7 cellular contexts compared by ENCODE assay signal in the genomic region with DNA sequence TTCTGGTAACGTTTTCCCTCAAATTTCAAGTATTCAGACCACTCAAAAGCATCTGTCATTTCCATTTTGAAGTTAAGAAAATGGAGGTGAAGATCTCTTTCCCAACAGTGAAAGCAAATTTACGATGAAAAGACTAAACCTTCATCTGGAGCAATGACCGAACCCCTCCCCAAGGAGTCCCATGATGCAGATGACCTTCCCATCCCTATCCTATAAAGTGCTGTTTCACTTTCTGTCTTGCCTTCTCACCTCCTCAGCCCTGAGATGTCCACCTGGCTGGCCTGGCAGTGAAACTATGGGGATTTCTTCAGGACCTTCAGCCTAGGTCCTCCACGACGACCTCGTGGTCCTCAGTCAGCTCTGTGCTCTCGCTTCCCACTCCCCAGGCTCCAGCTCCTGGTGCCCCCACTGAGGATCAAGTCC. TPM values are rescaled to one million over a fixed set of nuclear protein-coding genes. Genes with fewer than 3 reads are reported as not detected.
A peak's percentile ranks its signal among the peaks of the same experiment; 100 is the strongest.
DNase-seq lines count a peak whose midpoint lies in the region; ATAC-seq and TF ChIP-seq lines count a peak whose summit lies in the region.

No MANE protein-coding gene starts in this region.

- H3F3A ChIP-seq in GM23338 (replicated peaks; ENCODE audit: low read depth) = peaks cover 7% of the 10 kb centered on the region; the same call in 1 of the 2 replicates
- no peaks in the 10 kb centered on the region for H3F3A ChIP-seq in smooth muscle cell (ENCODE audit: low read depth)

- H3K36me3 ChIP-seq in GM23338 (ENCODE audit: insufficient read depth) (no peaks in the 10 kb centered on the region), SK-N-MC (ENCODE audit: insufficient read depth, low read length) (no peaks in the 10 kb centered on the region), smooth muscle cell (ENCODE audit: low read depth) (no peaks in the 10 kb centered on the region)

- H3K9ac ChIP-seq in SK-N-MC (ENCODE audit: insufficient read length) (peak overlapping the region; percentile 11), smooth muscle cell (ENCODE audit: low read depth) (peak overlapping the region; percentile 3)

- 53% methylated on average over 7 of the region's 7 CpGs for WGBS in smooth muscle cell (ENCODE audit: low lambda C conversion rate)

- H3K4me1 ChIP-seq in GM23338 (ENCODE audit: insufficient read depth) (peaks cover 31% of the 10 kb centered on the region; the same call in 1 of the 2 replicates), foreskin keratinocyte (peaks cover 9% of the 10 kb centered on the region), smooth muscle cell (ENCODE audit: low read depth) (peaks cover 16% of the 10 kb centered on the region)

- peaks cover 9% of the 10 kb centered on the region for H3K27me3 Mint-ChIP-seq in GM23338 (ENCODE audit: insufficient read depth, low read depth, poor library complexity)

- no peaks in the 10 kb centered on the region for H3K36me3 Mint-ChIP-seq in GM23338 (ENCODE audit: low read depth)

- H4K20me1 ChIP-seq in GM23338 (replicated peaks; ENCODE audit: insufficient read depth) (peaks cover 11% of the 10 kb centered on the region), smooth muscle cell (ENCODE audit: low read depth) (peaks cover 25% of the 10 kb centered on the region)

- peaks cover 15% of the 10 kb centered on the region for H3K4me1 Mint-ChIP-seq in GM23338

- no peaks in the 10 kb centered on the region; the same call in 2 of the 3 replicates for H3K9me3 Mint-ChIP-seq in GM23338

- ATAC-seq in GM23338 (no peak), foreskin keratinocyte (no peak), GM21576 (IDR thresholded peaks at IDR 0.05; ENCODE audit: unreplicated experiment) (no peak), HG03442 (IDR thresholded peaks at IDR 0.05; ENCODE audit: unreplicated experiment) (no peak)

- no peak overlapping the region for H3K27ac ChIP-seq in GM23338 (ENCODE audit: low read depth)
- H3K27ac ChIP-seq in SK-N-MC = no peak overlapping the region
- peak overlapping the region; percentile 24 for H3K27ac ChIP-seq in foreskin keratinocyte
- no peak overlapping the region for H3K27ac ChIP-seq in smooth muscle cell (ENCODE audit: low read depth)

- no peaks in the 10 kb centered on the region for H3K9me3 ChIP-seq in SK-N-MC (ENCODE audit: low read depth, low read length)
- no peaks in the 10 kb centered on the region for H3K9me3 ChIP-seq in smooth muscle cell (replicated peaks; ENCODE audit: low read depth)

- peak overlapping the region; percentile 76; the same call in 1 of the 2 replicates for H2AFZ ChIP-seq in GM23338
- H2AFZ ChIP-seq in smooth muscle cell (ENCODE audit: low read depth) = no peak overlapping the region

- peak; percentile 9 for DNase-seq in GM23338 (ENCODE audit: low spot score)
- DNase-seq in SK-N-MC (ENCODE audit: low read depth, low spot score) = no peak
- no peak for DNase-seq in foreskin keratinocyte
- DNase-seq in smooth muscle cell (lab: John Stamatoyannopoulos, UW; ENCODE audit: unreplicated experiment) = no peak
- DNase-seq in medulla oblongata (ENCODE audit: extremely low spot score) = no peak

- peak overlapping the region; percentile 95 for H3K4me3 Mint-ChIP-seq in GM23338

- 0 out of 2 replicates have a peak, but pooled peaks cover 4% of the 10 kb centered on the region for H3K9me2 ChIP-seq in GM23338 (ENCODE audit: insufficient read depth)

- peak overlapping the region; percentile 78; the same call in 1 of the 2 replicates for H3K27ac Mint-ChIP-seq in GM23338

- TF ChIP-seq CTCF in GM23338 (conservative IDR thresholded peaks at IDR 0.05; ENCODE audit: low read depth in 2 of 2) (no peak), foreskin keratinocyte (conservative IDR thresholded peaks at IDR 0.05) (no peak), smooth muscle cell (IDR thresholded peaks at IDR 0.05; ENCODE audit: borderline replicate concordance, insufficient read depth, poor library complexity, severe bottlenecking) (no peak)

- H3K4me2 ChIP-seq in GM23338 = peak overlapping the region; percentile 45
- H3K4me2 ChIP-seq in smooth muscle cell = peak overlapping the region; percentile 77

- H3K79me2 ChIP-seq in GM23338 (replicated peaks; ENCODE audit: insufficient read depth) (peaks cover 38% of the 10 kb centered on the region), smooth muscle cell (ENCODE audit: low read depth) (peaks cover 37% of the 10 kb centered on the region)

- H3K27me3 ChIP-seq in GM23338 (ENCODE audit: insufficient read depth) (no peaks in the 10 kb centered on the region; the same call in 1 of the 2 replicates), foreskin keratinocyte (no peaks in the 10 kb centered on the region), smooth muscle cell (ENCODE audit: low read depth) (no peaks in the 10 kb centered on the region)

- H3K4me3 ChIP-seq in GM23338 = peak overlapping the region; percentile 97
- peak overlapping the region; percentile 92 for H3K4me3 ChIP-seq in SK-N-MC
- peak overlapping the region; percentile 87 for H3K4me3 ChIP-seq in smooth muscle cell

TF ChIP-seq in GM23338, 12 proteins besides CTCF, POLR2A, EP300 and RAD21 (continues in another document):
- TF ChIP-seq, protein P1, sequence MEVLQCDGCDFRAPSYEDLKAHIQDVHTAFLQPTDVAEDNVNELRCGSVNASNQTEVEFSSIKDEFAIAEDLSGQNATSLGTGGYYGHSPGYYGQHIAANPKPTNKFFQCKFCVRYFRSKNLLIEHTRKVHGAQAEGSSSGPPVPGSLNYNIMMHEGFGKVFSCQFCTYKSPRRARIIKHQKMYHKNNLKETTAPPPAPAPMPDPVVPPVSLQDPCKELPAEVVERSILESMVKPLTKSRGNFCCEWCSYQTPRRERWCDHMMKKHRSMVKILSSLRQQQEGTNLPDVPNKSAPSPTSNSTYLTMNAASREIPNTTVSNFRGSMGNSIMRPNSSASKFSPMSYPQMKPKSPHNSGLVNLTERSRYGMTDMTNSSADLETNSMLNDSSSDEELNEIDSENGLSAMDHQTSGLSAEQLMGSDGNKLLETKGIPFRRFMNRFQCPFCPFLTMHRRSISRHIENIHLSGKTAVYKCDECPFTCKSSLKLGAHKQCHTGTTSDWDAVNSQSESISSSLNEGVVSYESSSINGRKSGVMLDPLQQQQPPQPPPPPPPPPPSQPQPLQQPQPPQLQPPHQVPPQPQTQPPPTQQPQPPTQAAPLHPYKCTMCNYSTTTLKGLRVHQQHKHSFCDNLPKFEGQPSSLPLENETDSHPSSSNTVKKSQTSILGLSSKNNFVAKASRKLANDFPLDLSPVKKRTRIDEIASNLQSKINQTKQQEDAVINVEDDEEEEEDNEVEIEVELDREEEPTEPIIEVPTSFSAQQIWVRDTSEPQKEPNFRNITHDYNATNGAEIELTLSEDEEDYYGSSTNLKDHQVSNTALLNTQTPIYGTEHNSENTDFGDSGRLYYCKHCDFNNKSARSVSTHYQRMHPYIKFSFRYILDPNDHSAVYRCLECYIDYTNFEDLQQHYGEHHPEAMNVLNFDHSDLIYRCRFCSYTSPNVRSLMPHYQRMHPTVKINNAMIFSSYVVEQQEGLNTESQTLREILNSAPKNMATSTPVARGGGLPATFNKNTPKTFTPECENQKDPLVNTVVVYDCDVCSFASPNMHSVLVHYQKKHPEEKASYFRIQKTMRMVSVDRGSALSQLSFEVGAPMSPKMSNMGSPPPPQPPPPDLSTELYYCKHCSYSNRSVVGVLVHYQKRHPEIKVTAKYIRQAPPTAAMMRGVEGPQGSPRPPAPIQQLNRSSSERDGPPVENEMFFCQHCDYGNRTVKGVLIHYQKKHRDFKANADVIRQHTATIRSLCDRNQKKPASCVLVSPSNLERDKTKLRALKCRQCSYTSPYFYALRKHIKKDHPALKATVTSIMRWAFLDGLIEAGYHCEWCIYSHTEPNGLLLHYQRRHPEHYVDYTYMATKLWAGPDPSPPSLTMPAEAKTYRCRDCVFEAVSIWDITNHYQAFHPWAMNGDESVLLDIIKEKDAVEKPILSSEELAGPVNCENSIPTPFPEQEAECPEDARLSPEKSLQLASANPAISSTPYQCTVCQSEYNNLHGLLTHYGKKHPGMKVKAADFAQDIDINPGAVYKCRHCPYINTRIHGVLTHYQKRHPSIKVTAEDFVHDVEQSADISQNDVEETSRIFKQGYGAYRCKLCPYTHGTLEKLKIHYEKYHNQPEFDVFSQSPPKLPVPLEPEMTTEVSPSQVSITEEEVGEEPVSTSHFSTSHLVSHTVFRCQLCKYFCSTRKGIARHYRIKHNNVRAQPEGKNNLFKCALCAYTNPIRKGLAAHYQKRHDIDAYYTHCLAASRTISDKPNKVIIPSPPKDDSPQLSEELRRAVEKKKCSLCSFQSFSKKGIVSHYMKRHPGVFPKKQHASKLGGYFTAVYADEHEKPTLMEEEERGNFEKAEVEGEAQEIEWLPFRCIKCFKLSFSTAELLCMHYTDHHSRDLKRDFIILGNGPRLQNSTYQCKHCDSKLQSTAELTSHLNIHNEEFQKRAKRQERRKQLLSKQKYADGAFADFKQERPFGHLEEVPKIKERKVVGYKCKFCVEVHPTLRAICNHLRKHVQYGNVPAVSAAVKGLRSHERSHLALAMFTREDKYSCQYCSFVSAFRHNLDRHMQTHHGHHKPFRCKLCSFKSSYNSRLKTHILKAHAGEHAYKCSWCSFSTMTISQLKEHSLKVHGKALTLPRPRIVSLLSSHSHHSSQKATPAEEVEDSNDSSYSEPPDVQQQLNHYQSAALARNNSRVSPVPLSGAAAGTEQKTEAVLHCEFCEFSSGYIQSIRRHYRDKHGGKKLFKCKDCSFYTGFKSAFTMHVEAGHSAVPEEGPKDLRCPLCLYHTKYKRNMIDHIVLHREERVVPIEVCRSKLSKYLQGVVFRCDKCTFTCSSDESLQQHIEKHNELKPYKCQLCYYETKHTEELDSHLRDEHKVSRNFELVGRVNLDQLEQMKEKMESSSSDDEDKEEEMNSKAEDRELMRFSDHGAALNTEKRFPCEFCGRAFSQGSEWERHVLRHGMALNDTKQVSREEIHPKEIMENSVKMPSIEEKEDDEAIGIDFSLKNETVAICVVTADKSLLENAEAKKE (CRISPR knock-in tag; IDR thresholded peaks at IDR 0.05) = no peak
- TF ChIP-seq ZNF331 (CRISPR knock-in tag; IDR thresholded peaks at IDR 0.05; ENCODE audit: low read depth) (no peak), EZH2 (IDR thresholded peaks at IDR 0.05; ENCODE audit: low read depth, unreplicated experiment) (no peak), ZNF114 (CRISPR knock-in tag; IDR thresholded peaks at IDR 0.05) (no peak)
- TF ChIP-seq, protein P2, sequence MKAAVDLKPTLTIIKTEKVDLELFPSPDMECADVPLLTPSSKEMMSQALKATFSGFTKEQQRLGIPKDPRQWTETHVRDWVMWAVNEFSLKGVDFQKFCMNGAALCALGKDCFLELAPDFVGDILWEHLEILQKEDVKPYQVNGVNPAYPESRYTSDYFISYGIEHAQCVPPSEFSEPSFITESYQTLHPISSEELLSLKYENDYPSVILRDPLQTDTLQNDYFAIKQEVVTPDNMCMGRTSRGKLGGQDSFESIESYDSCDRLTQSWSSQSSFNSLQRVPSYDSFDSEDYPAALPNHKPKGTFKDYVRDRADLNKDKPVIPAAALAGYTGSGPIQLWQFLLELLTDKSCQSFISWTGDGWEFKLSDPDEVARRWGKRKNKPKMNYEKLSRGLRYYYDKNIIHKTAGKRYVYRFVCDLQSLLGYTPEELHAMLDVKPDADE (IDR thresholded peaks at IDR 0.05) = no peak

RNA-seq across cellular contexts. Expression of a gene that starts 0.9 kb away (rescaled TPM):
- 41.7 and 45.1 TPM in 2 replicates for total RNA-seq in GM23338 (2014; rRNA removed; shearing (Covaris generic))
- polyA plus RNA-seq in GM23338 (2016; fragmentation: Nextera tagmentation; extraction: Ambion mirVana) (18.3 and 18.4 TPM in 2 replicates), foreskin keratinocyte (24.3 and 25.8 TPM in 2 replicates), smooth muscle cell (29.9 and 38.0 TPM in 2 replicates)
- total RNA-seq in foreskin keratinocyte (60.8 and 69.9 TPM in 2 replicates), smooth muscle cell (53.2 and 55.5 TPM in 2 replicates)
